22 cellular contexts compared by ENCODE assay signal in the genomic region with DNA sequence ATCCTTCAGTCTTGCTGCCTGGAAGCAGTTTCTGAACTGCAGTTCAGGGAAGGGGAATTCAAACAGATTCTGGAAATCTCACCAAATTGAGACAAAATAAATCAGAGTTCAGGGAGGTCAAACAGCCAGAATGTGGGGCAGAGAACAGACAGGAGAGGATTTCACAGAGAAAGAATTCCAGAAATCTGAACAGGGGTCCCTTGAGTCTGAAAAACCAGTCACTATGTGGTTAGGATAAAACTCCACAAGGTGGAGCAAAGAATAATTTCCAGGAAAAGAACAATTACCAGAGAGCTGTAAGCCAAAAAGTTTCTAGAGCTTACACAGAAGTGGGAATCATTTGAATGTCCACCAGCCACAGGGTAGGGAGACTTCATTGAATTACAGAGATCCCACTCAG.
A peak's percentile ranks its signal among the peaks of the same experiment; 100 is the strongest.
DNase-seq lines count a peak whose midpoint lies in the region; ATAC-seq and TF ChIP-seq lines count a peak whose summit lies in the region.
"Had no signal": no experiment of that assay in that cellular context is flagged by ENCODE, and none has a peak within 500 bp of the region (broad histone marks: within the 10 kb centered on the region; RNA-seq: fewer than 3 reads in every experiment).

No MANE protein-coding gene starts in this region.

- ATAC-seq in GM23338 = peak; percentile 33
- no peak for ATAC-seq in GM21526 (IDR thresholded peaks at IDR 0.05; ENCODE audit: low FRiP score, unreplicated experiment)
- ATAC-seq: natural killer cell, psoas muscle had no signal

- H3K27ac Mint-ChIP-seq in GM23338 = peak overlapping the region; percentile 65
- H3K27ac Mint-ChIP-seq: natural killer cell had no signal

- DNase-seq in GM23338 (ENCODE audit: low spot score) (no peak), fibroblast of pulmonary artery (ENCODE audit: low read depth) (peak; percentile 24), renal cortical epithelial cell (ENCODE audit: low read depth) (peak; percentile 58), posterior vena cava (ENCODE audit: low spot score) (no peak)
- DNase-seq in activated T-cell treated with anti-CD3 and anti-CD28 coated beads, Interleukin-2, amount 50 U/mL, for 48 hours = no peak
- no peak for DNase-seq in stimulated activated naive CD4-positive, alpha-beta T cell treated with Interleukin-2 at 50 U/mL for 16 hours (lab: John Stamatoyannopoulos, UW)
- DNase-seq: activated CD4-positive, alpha-beta T cell treated with anti-CD3 and anti-CD28 coated beads for 48 hours; activated gamma-delta T cell; AML-193; amygdala; DMS79 treated with DMSO at 0.1 percent for 48 hours; foreskin fibroblast; hippocampal formation; natural killer cell; NCI-H510A treated with DMSO at 0.1 percent for 48 hours; psoas muscle; stimulated activated CD4-positive, alpha-beta T cell treated with anti-CD3 and anti-CD28 coated beads, Interleukin-12 subunit alpha, Interleukin-12 subunit beta, amount 100 ng/mL, for 4 hours; SW 1271 had no signal

- no peaks in the 10 kb centered on the region for H3K79me2 ChIP-seq in GM23338 (replicated peaks; ENCODE audit: insufficient read depth)

- H3K4me2 ChIP-seq in GM23338 = no peak overlapping the region

- H3K4me1 Mint-ChIP-seq in GM23338 = peaks cover 32% of the 10 kb centered on the region
- H3K4me1 Mint-ChIP-seq: natural killer cell had no signal

- peaks cover 13% of the 10 kb centered on the region for H3K4me1 ChIP-seq in GM23338 (ENCODE audit: insufficient read depth)
- H3K4me1 ChIP-seq: psoas muscle had no signal

- peaks cover 30% of the 10 kb centered on the region for H3K9me3 Mint-ChIP-seq in GM23338

- intact Hi-C loops in posterior vena cava (cut with DNase I) = no loop called here

- no peak overlapping the region for H3K4me3 ChIP-seq in GM23338
- no peak overlapping the region for H3K4me3 ChIP-seq in fibroblast of pulmonary artery (replicated peaks; ENCODE audit: low read depth, low read length)
- H3K4me3 ChIP-seq: lung, psoas muscle had no signal

- peaks cover 5% of the 10 kb centered on the region; the same call in 1 of the 2 replicates for H3K36me3 ChIP-seq in GM23338 (ENCODE audit: insufficient read depth)

- H4K20me1 ChIP-seq in GM23338 (replicated peaks; ENCODE audit: insufficient read depth) = no peaks in the 10 kb centered on the region

- peaks cover 38% of the 10 kb centered on the region for H3K36me3 Mint-ChIP-seq in GM23338 (ENCODE audit: low read depth)

- TF ChIP-seq CTCF in GM23338 (conservative IDR thresholded peaks at IDR 0.05; ENCODE audit: low read depth in 2 of 2) (no peak), VCaP (conservative IDR thresholded peaks at IDR 0.05) (peak; percentile 30), fibroblast of pulmonary artery (IDR thresholded peaks at IDR 0.05; ENCODE audit: low read length, missing control alignments) (peak; percentile 12)

- no peak overlapping the region for H3K4me3 Mint-ChIP-seq in GM23338
- H3K4me3 Mint-ChIP-seq: natural killer cell had no signal

- peaks cover 4% of the 10 kb centered on the region; the same call in 1 of the 2 replicates for H3K9me2 ChIP-seq in GM23338 (ENCODE audit: insufficient read depth)

- no peaks in the 10 kb centered on the region for H3F3A ChIP-seq in GM23338 (replicated peaks; ENCODE audit: low read depth)

- peak overlapping the region; percentile 69 for H2AFZ ChIP-seq in GM23338

- no peaks in the 10 kb centered on the region for H3K27me3 ChIP-seq in GM23338 (ENCODE audit: insufficient read depth)

- no peaks in the 10 kb centered on the region for H3K27me3 Mint-ChIP-seq in GM23338 (ENCODE audit: insufficient read depth, low read depth, poor library complexity)

- H3K27ac ChIP-seq in GM23338 (ENCODE audit: low read depth) (no peak overlapping the region), VCaP (no peak overlapping the region)
- H3K27ac ChIP-seq: psoas muscle, RWPE1 had no signal

TF ChIP-seq in GM23338, 12 proteins besides CTCF, POLR2A, EP300 and RAD21:
- TF ChIP-seq NANOG (IDR thresholded peaks at IDR 0.05; ENCODE audit: borderline replicate concordance) = no peak
- TF ChIP-seq ZNF331 (CRISPR knock-in tag; IDR thresholded peaks at IDR 0.05; ENCODE audit: low read depth) = no peak
- TF ChIP-seq STAT1 (IDR thresholded peaks at IDR 0.05; ENCODE audit: unreplicated experiment) = no peak
- no peak for TF ChIP-seq EZH2 (IDR thresholded peaks at IDR 0.05; ENCODE audit: low read depth, unreplicated experiment)
- no peak for TF ChIP-seq CREB1 (CRISPR knock-in tag; IDR thresholded peaks at IDR 0.05; ENCODE audit: low read depth)
- TF ChIP-seq POLR2AphosphoS5 (IDR thresholded peaks at IDR 0.05; ENCODE audit: low read depth) = no peak

Comparison
In these comparisons a context has a peak if more than half of its experiments do, and no peak if none do; other contexts are left out.
1. DNase-seq: peak in fibroblast of pulmonary artery (single experiment) and renal cortical epithelial cell (single experiment); none in GM23338 (single experiment), activated T-cell treated with anti-CD3 and anti-CD28 coated beads, Interleukin-2, amount 50 U/mL, for 48 hours (0 of 2), stimulated activated naive CD4-positive, alpha-beta T cell treated with Interleukin-2 at 50 U/mL for 16 hours (single experiment) and posterior vena cava (single experiment).
2. CTCF ChIP-seq: peak in VCaP (single experiment) and fibroblast of pulmonary artery (single experiment); none in GM23338 (0 of 2).